ENCODE assay signal across 10 cellular contexts in the genomic region with DNA sequence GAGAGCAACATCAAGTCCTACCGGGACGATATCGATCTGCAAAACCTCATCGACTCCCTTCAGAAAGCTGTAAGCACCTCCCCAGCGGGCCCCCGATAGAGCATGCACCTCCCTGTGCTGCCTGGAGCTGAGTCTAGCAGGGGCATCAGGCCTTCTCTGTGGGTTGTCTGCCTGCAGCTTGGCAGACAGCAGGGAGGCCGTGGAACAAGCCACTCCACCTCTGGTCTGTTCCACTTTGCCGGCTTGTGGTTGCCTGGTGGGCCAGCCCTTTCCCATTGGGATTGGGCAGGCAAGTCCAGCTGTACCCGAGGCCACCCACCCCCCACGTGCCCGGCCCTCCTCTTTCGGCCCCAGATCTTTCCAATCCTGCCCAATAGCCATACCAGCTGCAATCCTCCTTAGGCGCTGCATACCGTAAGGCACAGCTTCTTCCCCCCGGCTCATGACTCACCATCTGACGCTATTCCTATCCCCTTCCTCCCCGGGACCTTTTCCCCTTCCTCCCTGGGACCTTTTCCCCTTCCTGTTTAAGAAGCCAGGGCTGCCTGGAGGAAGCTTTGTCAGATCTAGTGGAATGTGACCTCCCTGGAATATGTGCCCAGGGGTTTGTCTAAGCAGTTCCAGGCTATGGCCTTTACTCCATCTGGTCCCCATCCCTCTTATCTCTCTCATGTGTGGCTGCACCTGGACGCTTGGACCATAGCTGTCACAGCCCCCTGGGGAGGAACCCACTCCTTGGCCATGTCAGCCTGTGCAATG. TPM values are rescaled to one million over a fixed set of nuclear protein-coding genes. Genes with fewer than 3 reads are reported as not detected.
DNase-seq lines count a peak whose midpoint lies in the region; ATAC-seq, FAIRE-seq and TF ChIP-seq lines count a peak whose summit lies in the region.
"Had no signal": no experiment of that assay in that cellular context is flagged by ENCODE, and none has a peak within 500 bp of the region (broad histone marks: within the 10 kb centered on the region; RNA-seq: fewer than 3 reads in every experiment).

No MANE protein-coding gene starts in this region.

- H3K4me3 ChIP-seq in AG04449 (ENCODE audit: low read depth, low read length) (no peak overlapping the region), dorsolateral prefrontal cortex (no peak overlapping the region), mesendoderm (ENCODE audit: low read length) (no peak overlapping the region)

- peak; percentile 28 for DNase-seq in AG04449 (ENCODE audit: low read depth, low spot score)
- DNase-seq in dorsolateral prefrontal cortex, result peak in 1 of 10 donors; percentile 13
- DNase-seq in mesendoderm, result peak; percentile 91
- no peak for DNase-seq in NCI-H2227 treated with DMSO at 0.1 percent for 48 hours (lab: John Stamatoyannopoulos, UW)
- DNase-seq in putamen (ENCODE audit: low spot score), result no peak
- DNase-seq in GM12892 (ENCODE audit: insufficient read length), result no peak
- DNase-seq: DND-41, NCI-H187 had no signal

- H3K27me3 ChIP-seq in dorsolateral prefrontal cortex (no peaks in the 10 kb centered on the region), mesendoderm (ENCODE audit: insufficient read depth, low read length, poor library complexity) (no peaks in the 10 kb centered on the region)

- CTCF ChIA-PET in AG04449 (lab: Yijun Ruan, JAX), result interaction anchor here (0.7 to 21.6 kb wide), 5 partner anchors 12 to 155 kb away, joined by 3 to 717 read pairs (median 3); partner anchors contain the start of gene TSPAN14

- no peak overlapping the region for H3K18ac ChIP-seq in mesendoderm (ENCODE audit: low read length)

- no peak overlapping the region for H2BK5ac ChIP-seq in mesendoderm (ENCODE audit: low read length)

- H3K56ac ChIP-seq in mesendoderm (ENCODE audit: low read length), result peak overlapping the region; percentile 9

- no peak overlapping the region for H3K4ac ChIP-seq in mesendoderm (ENCODE audit: low read depth, low read length)

- H2AK5ac ChIP-seq in mesendoderm (ENCODE audit: low read length), result no peak overlapping the region

- no peak for TF ChIP-seq POLR2A in GM12892 (IDR thresholded peaks at IDR 0.05; ENCODE audit: low read depth, low read length)

- H3K4me2 ChIP-seq in mesendoderm (ENCODE audit: low read length), result no peak overlapping the region

- no peak overlapping the region for H4K5ac ChIP-seq in mesendoderm (ENCODE audit: low read length)

- intact Hi-C loops in dorsolateral prefrontal cortex (cut with DNase I), result loop anchor here in 1 of 2 donors (5.0 kb wide), 1 partner anchor 127 kb away; no protein-coding TSS in a partner anchor

- no peak for ATAC-seq in GM21367 (IDR thresholded peaks at IDR 0.05; ENCODE audit: unreplicated experiment)

- no peak overlapping the region for H3K9ac ChIP-seq in mesendoderm (ENCODE audit: low read length)

- no peak overlapping the region for H2BK120ac ChIP-seq in mesendoderm (ENCODE audit: low read depth, low read length)

- WGBS in mesendoderm (ENCODE audit: extremely low coverage, insufficient coverage, low lambda C conversion rate), result no CpG with 5 or more reads among the region's 18 CpGs

- H3K36me3 ChIP-seq in mesendoderm (ENCODE audit: control insufficient read depth, insufficient read depth, low read length), result peaks cover 3% of the 10 kb centered on the region

- no peak for TF ChIP-seq CTCF in AG04449 (IDR thresholded peaks at IDR 0.05; ENCODE audit: insufficient read depth, low read length, missing control alignments)
- no peak for TF ChIP-seq CTCF in dorsolateral prefrontal cortex (IDR thresholded peaks at IDR 0.05 in 54 of 56, conservative IDR thresholded peaks at IDR 0.05 in 2 of 56; ENCODE audit: low read depth in 1 of 56, partially characterized antibody in 56 of 56)

- peak overlapping the region; percentile 50 for H3K23ac ChIP-seq in mesendoderm (ENCODE audit: low read length)

- peak overlapping the region in 44 of 59 donors; percentile 5 to 89 (median 56) for H3K27ac ChIP-seq in dorsolateral prefrontal cortex
- H3K27ac ChIP-seq in mesendoderm (ENCODE audit: low read depth, low read length), result peak overlapping the region; percentile 46

- H3K79me2 ChIP-seq in mesendoderm (ENCODE audit: control insufficient read depth, insufficient read depth, low read length), result peaks cover 2% of the 10 kb centered on the region

- H3K4me1 ChIP-seq in mesendoderm (ENCODE audit: control insufficient read depth, low read depth, low read length), result peaks cover 2% of the 10 kb centered on the region

- FAIRE-seq in GM12892 (lab: Jason Lieb, UNC), result no peak

- no peak overlapping the region for H2BK15ac ChIP-seq in mesendoderm (replicated peaks; ENCODE audit: low read depth)

- POLR2A ChIA-PET in AG04449 (lab: Yijun Ruan, JAX), result interaction anchor here (0.8 to 1.2 kb wide), 3 partner anchors 9 to 48 kb away, joined by 3 to 4 read pairs (median 3); no protein-coding TSS in a partner anchor

- H4K8ac ChIP-seq in mesendoderm (ENCODE audit: low read depth, low read length), result no peak overlapping the region

- H3K79me1 ChIP-seq in mesendoderm (ENCODE audit: low read length), result peaks cover 13% of the 10 kb centered on the region

TF ChIP-seq in PFSK-1, 5 proteins besides CTCF, POLR2A, EP300 and RAD21:
- 0 out of 2 replicates have a peak, but pooled peaks have one; percentile 20 for TF ChIP-seq POLR2AphosphoS5 (IDR thresholded peaks at IDR 0.05; ENCODE audit: low read depth, low read length)
- no peak for TF ChIP-seq SIN3A (IDR thresholded peaks at IDR 0.05; ENCODE audit: borderline replicate concordance, insufficient read depth, low read length)
- TF ChIP-seq, protein P1, sequence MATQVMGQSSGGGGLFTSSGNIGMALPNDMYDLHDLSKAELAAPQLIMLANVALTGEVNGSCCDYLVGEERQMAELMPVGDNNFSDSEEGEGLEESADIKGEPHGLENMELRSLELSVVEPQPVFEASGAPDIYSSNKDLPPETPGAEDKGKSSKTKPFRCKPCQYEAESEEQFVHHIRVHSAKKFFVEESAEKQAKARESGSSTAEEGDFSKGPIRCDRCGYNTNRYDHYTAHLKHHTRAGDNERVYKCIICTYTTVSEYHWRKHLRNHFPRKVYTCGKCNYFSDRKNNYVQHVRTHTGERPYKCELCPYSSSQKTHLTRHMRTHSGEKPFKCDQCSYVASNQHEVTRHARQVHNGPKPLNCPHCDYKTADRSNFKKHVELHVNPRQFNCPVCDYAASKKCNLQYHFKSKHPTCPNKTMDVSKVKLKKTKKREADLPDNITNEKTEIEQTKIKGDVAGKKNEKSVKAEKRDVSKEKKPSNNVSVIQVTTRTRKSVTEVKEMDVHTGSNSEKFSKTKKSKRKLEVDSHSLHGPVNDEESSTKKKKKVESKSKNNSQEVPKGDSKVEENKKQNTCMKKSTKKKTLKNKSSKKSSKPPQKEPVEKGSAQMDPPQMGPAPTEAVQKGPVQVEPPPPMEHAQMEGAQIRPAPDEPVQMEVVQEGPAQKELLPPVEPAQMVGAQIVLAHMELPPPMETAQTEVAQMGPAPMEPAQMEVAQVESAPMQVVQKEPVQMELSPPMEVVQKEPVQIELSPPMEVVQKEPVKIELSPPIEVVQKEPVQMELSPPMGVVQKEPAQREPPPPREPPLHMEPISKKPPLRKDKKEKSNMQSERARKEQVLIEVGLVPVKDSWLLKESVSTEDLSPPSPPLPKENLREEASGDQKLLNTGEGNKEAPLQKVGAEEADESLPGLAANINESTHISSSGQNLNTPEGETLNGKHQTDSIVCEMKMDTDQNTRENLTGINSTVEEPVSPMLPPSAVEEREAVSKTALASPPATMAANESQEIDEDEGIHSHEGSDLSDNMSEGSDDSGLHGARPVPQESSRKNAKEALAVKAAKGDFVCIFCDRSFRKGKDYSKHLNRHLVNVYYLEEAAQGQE (IDR thresholded peaks at IDR 0.05; ENCODE audit: insufficient read depth in 1 of 2, low read depth in 2 of 2, low read length in 2 of 2), result peak in 1 of 2 experiments; percentile 71; a peak in 1 of 4 replicates
- peak; percentile 53 for TF ChIP-seq FOXP2 (optimal IDR thresholded peaks at IDR 0.05; ENCODE audit: borderline replicate concordance, extremely low read depth, extremely low read length, insufficient read depth)
- no peak for TF ChIP-seq TAF1 (IDR thresholded peaks at IDR 0.05; ENCODE audit: borderline replicate concordance, insufficient read depth, low read length)

RNA-seq across cellular contexts. Expression of gene SH2D4B, which starts 28.1 kb away (rescaled TPM):
- polyA plus RNA-seq in PFSK-1 (2012; ENCODE audit: insufficient read length, low read depth), result 0.21 TPM
- total RNA-seq in dorsolateral prefrontal cortex, result 1 to 10 TPM in 2 of 120 experiments, under 1 TPM in 103, not detected in 15; 0.07 to 1.3 (median 0.38) TPM
- polyA plus RNA-seq in mesendoderm (2013, experiment 1 of 2), result 0.06 TPM
- 0.04 TPM for polyA plus RNA-seq in mesendoderm (2013, experiment 2 of 2)
- polyA plus RNA-seq in GM12892 (2012; ENCODE audit: missing spikeins), result 0.13 TPM

RNA-seq across cellular contexts. Expression of gene TSPAN14, which starts 55.5 kb away (rescaled TPM):
- polyA plus RNA-seq in PFSK-1 (2012; ENCODE audit: insufficient read length, low read depth), result 77.7 TPM
- 10 to 100 TPM; 40.9 to 83.1 (median 60.2) TPM for total RNA-seq in dorsolateral prefrontal cortex
- polyA plus RNA-seq in mesendoderm (2013, experiment 1 of 2), result 32.4 TPM
- polyA plus RNA-seq in mesendoderm (2013, experiment 2 of 2), result 30.9 TPM
- 12.1 TPM for polyA plus RNA-seq in GM12892 (2012; ENCODE audit: missing spikeins)

Comparison
In these comparisons a context has a peak if more than half of its experiments do, and no peak if none do; other contexts are left out.
1. DNase-seq: peak in AG04449 (single experiment) and mesendoderm (single experiment); none in NCI-H2227 treated with DMSO at 0.1 percent for 48 hours (single experiment), putamen (single experiment) and GM12892 (single experiment).